Comparison of ENCODE assay signal across 18 cellular contexts in genomic region chr18:905307-905947, GRCh38. TPM values are rescaled to one million over a fixed set of nuclear protein-coding genes. Genes with fewer than 3 reads are reported as not detected.
DNase-seq lines count a peak whose midpoint lies in the region; ATAC-seq, FAIRE-seq and TF ChIP-seq lines count a peak whose summit lies in the region.
"Had no signal": no experiment of that assay in that cellular context is flagged by ENCODE, and none has a peak within 500 bp of the region (broad histone marks: within the 10 kb centered on the region; RNA-seq: fewer than 3 reads in every experiment).

No MANE protein-coding gene starts in this region.

- H3F3A ChIP-seq in neural progenitor cell (ENCODE audit: low read depth) = peaks cover 32% of the 10 kb centered on the region

- peaks cover 77% of the 10 kb centered on the region for H4K20me1 ChIP-seq in neural progenitor cell (ENCODE audit: low read depth)

- peaks cover 33% of the 10 kb centered on the region for H3K4me1 ChIP-seq in HUES48 (ENCODE audit: control insufficient read depth, insufficient read depth, low read length)
- H3K4me1 ChIP-seq in neural progenitor cell = peaks cover 54% of the 10 kb centered on the region

- H3K4me3 ChIP-seq in HUES48 (ENCODE audit: low read depth, low read length) = peak overlapping the region; percentile 68
- peak overlapping the region; percentile 57 for H3K4me3 ChIP-seq in neural progenitor cell
- H3K4me3 ChIP-seq in MG63 = no peak overlapping the region
- H3K4me3 ChIP-seq: mucosa of descending colon had no signal

- no peaks in the 10 kb centered on the region for H3K9me3 Mint-ChIP-seq in T-helper 1 cell treated with Interleukin-12 subunit alpha and Interleukin-12 subunit beta and Interleukin-4 antibody, amounts not matched to agents 30 μg/mL and 1 μg/mL, for 36 hours
- peaks cover 0 to 11% of the 10 kb centered on the region in 2 donors for H3K9me3 Mint-ChIP-seq in effector memory CD8-positive, alpha-beta T cell
- no peaks in the 10 kb centered on the region for H3K9me3 Mint-ChIP-seq in neural progenitor cell

- peaks cover 82% of the 10 kb centered on the region for H3K27me3 Mint-ChIP-seq in T-helper 1 cell treated with Interleukin-12 subunit alpha and Interleukin-12 subunit beta and Interleukin-4 antibody, amounts not matched to agents 30 μg/mL and 1 μg/mL, for 36 hours (ENCODE audit: low read depth)
- peaks cover 67 to 87% of the 10 kb centered on the region in 2 donors for H3K27me3 Mint-ChIP-seq in effector memory CD8-positive, alpha-beta T cell
- peaks cover 73% of the 10 kb centered on the region for H3K27me3 Mint-ChIP-seq in neural progenitor cell (ENCODE audit: insufficient read depth, low read depth)

- H3K4me1 Mint-ChIP-seq in T-helper 1 cell treated with Interleukin-12 subunit alpha and Interleukin-12 subunit beta and Interleukin-4 antibody, amounts not matched to agents 30 μg/mL and 1 μg/mL, for 36 hours (ENCODE audit: low read depth) = peaks cover 8% of the 10 kb centered on the region
- peaks cover 6 to 16% of the 10 kb centered on the region in 2 donors for H3K4me1 Mint-ChIP-seq in effector memory CD8-positive, alpha-beta T cell (ENCODE audit: low read depth in 2 of 2)
- H3K4me1 Mint-ChIP-seq in neural progenitor cell = peaks cover 24% of the 10 kb centered on the region

- H3K27me3 ChIP-seq in HUES48 (ENCODE audit: control insufficient read depth, insufficient read depth, low read length) = peaks cover 99% of the 10 kb centered on the region
- peaks cover 100% of the 10 kb centered on the region for H3K27me3 ChIP-seq in neural progenitor cell
- peaks cover 50% of the 10 kb centered on the region for H3K27me3 ChIP-seq in MG63

- H3K36me3 Mint-ChIP-seq in T-helper 1 cell treated with Interleukin-12 subunit alpha and Interleukin-12 subunit beta and Interleukin-4 antibody, amounts not matched to agents 30 μg/mL and 1 μg/mL, for 36 hours (ENCODE audit: low read depth) = peaks cover 3% of the 10 kb centered on the region
- peaks cover 2% of the 10 kb centered on the region for H3K36me3 Mint-ChIP-seq in effector memory CD8-positive, alpha-beta T cell (ENCODE audit: insufficient read depth)
- no peaks in the 10 kb centered on the region for H3K36me3 Mint-ChIP-seq in neural progenitor cell

- no peak overlapping the region for H3K27ac Mint-ChIP-seq in T-helper 1 cell treated with Interleukin-12 subunit alpha and Interleukin-12 subunit beta and Interleukin-4 antibody, amounts not matched to agents 30 μg/mL and 1 μg/mL, for 36 hours
- no peak overlapping the region for H3K27ac Mint-ChIP-seq in effector memory CD8-positive, alpha-beta T cell
- H3K27ac Mint-ChIP-seq in neural progenitor cell = no peak overlapping the region
- H3K27ac Mint-ChIP-seq: IgD-negative memory B cell had no signal

- peak overlapping the region; percentile 98 for H3K4me2 ChIP-seq in neural progenitor cell

- ATAC-seq in effector memory CD8-positive, alpha-beta T cell (replicated peaks) = no peak
- ATAC-seq: mucosa of descending colon had no signal

- H3K27ac ChIP-seq in HUES48 (ENCODE audit: low read depth, low read length) (no peak overlapping the region), neural progenitor cell (no peak overlapping the region)

- H3K9me3 ChIP-seq in HUES48 (ENCODE audit: control insufficient read depth, insufficient read depth, low read length) (no peaks in the 10 kb centered on the region), neural progenitor cell (ENCODE audit: low read depth) (no peaks in the 10 kb centered on the region), MG63 (peaks cover 3% of the 10 kb centered on the region; the same call in 1 of the 2 replicates)
- H3K9me3 ChIP-seq: mucosa of descending colon had no signal

- no peaks in the 10 kb centered on the region for H3K79me2 ChIP-seq in neural progenitor cell (ENCODE audit: low read depth)

- peak overlapping the region; percentile 53 for H3K4me3 Mint-ChIP-seq in T-helper 1 cell treated with Interleukin-12 subunit alpha and Interleukin-12 subunit beta and Interleukin-4 antibody, amounts not matched to agents 30 μg/mL and 1 μg/mL, for 36 hours
- H3K4me3 Mint-ChIP-seq in effector memory CD8-positive, alpha-beta T cell = peak overlapping the region; percentile 55 to 79
- peak overlapping the region; percentile 78 for H3K4me3 Mint-ChIP-seq in neural progenitor cell
- H3K4me3 Mint-ChIP-seq: IgD-negative memory B cell had no signal

- no peak for TF ChIP-seq CTCF in neural progenitor cell (IDR thresholded peaks at IDR 0.05)
- no peak for TF ChIP-seq CTCF in D721Med (IDR thresholded peaks at IDR 0.05; ENCODE audit: insufficient read depth, missing control alignments)

- no peak overlapping the region for H3K9ac ChIP-seq in HUES48 (ENCODE audit: low read depth, low read length)
- no peak overlapping the region for H3K9ac ChIP-seq in neural progenitor cell

- FAIRE-seq in D721Med (lab: Jason Lieb, UNC) = no peak
- FAIRE-seq: colon, islet of Langerhans had no signal

- H2AFZ ChIP-seq in neural progenitor cell (replicated peaks) = no peak overlapping the region

- no peak for DNase-seq in T-helper 1 cell
- no peak for DNase-seq in effector memory CD8-positive, alpha-beta T cell
- DNase-seq in neural progenitor cell (ENCODE audit: low spot score) = peak; percentile 45
- DNase-seq in MG63 = no peak
- no peak for DNase-seq in D721Med (ENCODE audit: insufficient read length, low spot score)
- no peak for DNase-seq in cerebellum (ENCODE audit: low spot score)
- DNase-seq: activated CD4-positive, alpha-beta T cell treated with anti-CD3 and anti-CD28 coated beads for 4 hours; activated gamma-delta T cell treated with Interleukin-2 at 50 U/mL for 16 hours; GF-D8; mucosa of descending colon; NCI-H1436; stimulated activated CD4-positive, alpha-beta T cell treated with anti-CD3 and anti-CD28 coated beads, Interleukin-4, amount 100 ng/mL, for 1 hour; stimulated activated naive CD4-positive, alpha-beta T cell treated with Interleukin-2 at 50 U/mL for 16 hours had no signal

- H3K36me3 ChIP-seq in HUES48 (ENCODE audit: control insufficient read depth, insufficient read depth, low read length) (no peaks in the 10 kb centered on the region), neural progenitor cell (no peaks in the 10 kb centered on the region), MG63 (no peaks in the 10 kb centered on the region)

RNA-seq across cellular contexts. Expression of gene ADCYAP1, which starts 0.8 kb away (rescaled TPM):
- total RNA-seq in neural progenitor cell (ENCODE audit: low replicate concordance) (0.03 and 0.04 TPM in 2 replicates), cerebellum (23.3 TPM)
- total RNA-seq in MG63 (2014; rRNA removed; shearing (Covaris generic); ENCODE audit: low replicate concordance) = 2.8 and 5.7 TPM in 2 replicates
